20 cellular contexts compared by ENCODE assay signal in genomic region chr4:112053825-112054224, GRCh38.
"Had no signal": no experiment of that assay in that cellular context is flagged by ENCODE, and none has a peak within 500 bp of the region (broad histone marks: within the 10 kb centered on the region; RNA-seq: fewer than 3 reads in every experiment).

No MANE protein-coding gene starts in this region.

- H3K27me3 ChIP-seq: gastroesophageal sphincter, spleen, tibial artery, upper lobe of right lung, vagina had no signal

- H3K4me1 ChIP-seq: gastroesophageal sphincter, psoas muscle, spleen, tibial artery, upper lobe of right lung had no signal

- DNase-seq: effector CD4-positive, alpha-beta T cell; left colon; left ventricle myocardium superior; naive thymus-derived CD4-positive, alpha-beta T cell; nephron progenitor cell; psoas muscle; retina; spleen; stimulated activated CD4-positive, alpha-beta T cell treated with anti-CD3 and anti-CD28 coated beads, Interleukin-15, amount 100 ng/mL, for 24 hours; stimulated activated CD4-positive, alpha-beta T cell treated with anti-CD3 and anti-CD28 coated beads, Interleukin-1b, Interleukin-23, amount 100 ng/mL, for 48 hours; stimulated activated CD4-positive, alpha-beta T cell treated with anti-CD3 and anti-CD28 coated beads, Interleukin-4, amount 100 ng/mL, for 24 hours; tibial artery; upper lobe of right lung had no signal

- H3K27ac Mint-ChIP-seq: naive thymus-derived CD4-positive, alpha-beta T cell; nephron progenitor cell; stimulated activated memory B cell treated with anti-CD40 and anti-IgM and Interleukin-4, amounts not matched to agents 10 μg/mL and 1 μg/mL and 100 μg/mL, for 72 hours; stimulated activated naive CD8-positive, alpha-beta T cell treated with anti-CD3 and anti-CD28 coated beads, Interleukin-15, Interleukin-2, amounts not matched to agents 100 ng/mL and 50 ng/mL, for 24 hours had no signal

- H3K36me3 ChIP-seq: gastroesophageal sphincter, spleen, tibial artery, upper lobe of right lung, vagina had no signal

- H3K36me3 Mint-ChIP-seq: naive thymus-derived CD4-positive, alpha-beta T cell; stimulated activated memory B cell treated with anti-CD40 and anti-IgM and Interleukin-4, amounts not matched to agents 10 μg/mL and 1 μg/mL and 100 μg/mL, for 72 hours had no signal

- H3K9me3 ChIP-seq: gastroesophageal sphincter, psoas muscle, spleen, tibial artery, upper lobe of right lung, vagina had no signal

- ATAC-seq: gastroesophageal sphincter; left colon; left ventricle myocardium superior; naive thymus-derived CD4-positive, alpha-beta T cell; psoas muscle; sciatic nerve; stimulated activated memory B cell treated with anti-CD40 and anti-IgM and Interleukin-4, amounts not matched to agents 10 μg/mL and 1 μg/mL and 100 μg/mL, for 72 hours; upper lobe of right lung had no signal

- H3K27me3 Mint-ChIP-seq: stimulated activated naive CD8-positive, alpha-beta T cell treated with anti-CD3 and anti-CD28 coated beads, Interleukin-15, Interleukin-2, amounts not matched to agents 100 ng/mL and 50 ng/mL, for 24 hours had no signal

- H3K4me3 ChIP-seq: coronary artery, gastroesophageal sphincter, lung, psoas muscle, spleen, tibial artery, upper lobe of right lung, vagina had no signal

- H3K4me1 Mint-ChIP-seq: nephron progenitor cell; stimulated activated memory B cell treated with anti-CD40 and anti-IgM and Interleukin-4, amounts not matched to agents 10 μg/mL and 1 μg/mL and 100 μg/mL, for 72 hours had no signal

- H3K27ac ChIP-seq: coronary artery, gastroesophageal sphincter, psoas muscle, spleen, tibial artery, upper lobe of right lung, vagina had no signal

- H3K9me3 Mint-ChIP-seq: naive thymus-derived CD4-positive, alpha-beta T cell; nephron progenitor cell; stimulated activated memory B cell treated with anti-CD40 and anti-IgM and Interleukin-4, amounts not matched to agents 10 μg/mL and 1 μg/mL and 100 μg/mL, for 72 hours; stimulated activated naive CD8-positive, alpha-beta T cell treated with anti-CD3 and anti-CD28 coated beads, Interleukin-15, Interleukin-2, amounts not matched to agents 100 ng/mL and 50 ng/mL, for 24 hours had no signal

- H3K4me3 Mint-ChIP-seq: naive thymus-derived CD4-positive, alpha-beta T cell; nephron progenitor cell; stimulated activated memory B cell treated with anti-CD40 and anti-IgM and Interleukin-4, amounts not matched to agents 10 μg/mL and 1 μg/mL and 100 μg/mL, for 72 hours; stimulated activated naive CD8-positive, alpha-beta T cell treated with anti-CD3 and anti-CD28 coated beads, Interleukin-15, Interleukin-2, amounts not matched to agents 100 ng/mL and 50 ng/mL, for 24 hours had no signal
